In the genomic region with DNA sequence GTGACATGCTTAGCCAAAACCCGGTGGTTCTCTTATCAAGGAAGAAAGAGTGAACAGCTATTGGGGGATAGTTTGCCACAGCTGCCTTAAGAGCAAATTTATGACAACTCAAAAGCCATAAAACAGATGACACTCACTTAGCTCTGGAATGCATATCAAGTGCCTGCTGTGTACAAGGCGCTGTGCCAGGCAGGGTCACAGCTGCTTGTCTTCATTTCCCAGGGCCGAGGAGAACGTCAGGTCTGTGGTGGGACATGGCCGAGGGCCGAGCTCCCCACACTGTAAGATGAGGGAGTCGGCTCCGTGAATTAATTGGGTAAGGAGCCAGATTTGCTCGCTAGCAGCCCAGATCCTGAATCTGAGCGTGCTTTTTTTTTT, we compare ENCODE assay signal across 1 cellular context.
TF ChIP-seq lines count a peak whose summit lies in the region.

No MANE protein-coding gene starts in this region.

TF ChIP-seq in K562, 482 proteins besides CTCF, POLR2A, EP300 and RAD21:
- TF ChIP-seq SETDB1 (IDR thresholded peaks at IDR 0.05; ENCODE audit: low read length) (no peak), NCOA4 (IDR thresholded peaks at IDR 0.05; ENCODE audit: partially characterized antibody) (no peak), CBFA2T3 (IDR thresholded peaks at IDR 0.05) (peak; percentile 34; the same call in 1 of the 2 replicates), BHLHE40 (IDR thresholded peaks at IDR 0.05; ENCODE audit: low read length) (no peak), CBFA2T2 (conservative IDR thresholded peaks at IDR 0.05) (0 out of 2 replicates have a peak, but pooled peaks have one; percentile 21), USF1 (CRISPR knock-in tag; IDR thresholded peaks at IDR 0.05) (0 out of 2 replicates have a peak, but pooled peaks have one; percentile 52)
